ENCODE assay signal across 11 cellular contexts in genomic region chr15:94324835-94325767, GRCh38.
DNase-seq lines count a peak whose midpoint lies in the region; ATAC-seq and TF ChIP-seq lines count a peak whose summit lies in the region.
"Had no signal": no experiment of that assay in that cellular context is flagged by ENCODE, and none has a peak within 500 bp of the region (broad histone marks: within the 10 kb centered on the region; RNA-seq: fewer than 3 reads in every experiment).

No MANE protein-coding gene starts in this region.

- H3K27ac Mint-ChIP-seq in activated CD4-positive, alpha-beta T cell treated with anti-CD3 and anti-CD28 coated beads for 36 hours = no peak overlapping the region
- H3K27ac Mint-ChIP-seq in activated T-helper 1 cell treated with anti-CD3 and anti-CD28 coated beads, Interleukin-12 subunit alpha, Interleukin-12 subunit beta, Interleukin-2, Interleukin-4 antibody, amounts not matched to agents 30 ng/mL and 10 ng/mL and 1 ng/mL, durations not matched to agents 14 hours and 24 hours and 36 hours = peak overlapping the region; percentile 38
- peak overlapping the region; percentile 91 to 93 for H3K27ac Mint-ChIP-seq in natural killer cell

- peak; percentile 47 for DNase-seq in activated CD4-positive, alpha-beta T cell treated with anti-CD3 and anti-CD28 coated beads for 36 hours
- no peak for DNase-seq in activated CD4-positive, alpha-beta T cell treated with anti-CD3 and anti-CD28 coated beads for 1 hour
- DNase-seq in activated T-helper 1 cell treated with anti-CD3 and anti-CD28 coated beads, Interleukin-12 subunit alpha, Interleukin-12 subunit beta, Interleukin-2, Interleukin-4 antibody, amounts not matched to agents 30 ng/mL and 10 ng/mL and 1 ng/mL, durations not matched to agents 14 hours and 24 hours and 36 hours (ENCODE audit: low spot score) = no peak
- DNase-seq in natural killer cell (peak; percentile 73), NCI-H748 treated with DMSO at 0.1 percent for 48 hours (lab: John Stamatoyannopoulos, UW) (no peak), esophagus squamous epithelium (lab: John Stamatoyannopoulos, UW) (no peak), NOMO-1 (lab: John Stamatoyannopoulos, UW; ENCODE audit: unreplicated experiment in 2 of 2) (no peak)

- H3K9me3 Mint-ChIP-seq in activated CD4-positive, alpha-beta T cell treated with anti-CD3 and anti-CD28 coated beads for 36 hours (ENCODE audit: low read depth) = no peaks in the 10 kb centered on the region
- no peaks in the 10 kb centered on the region for H3K9me3 Mint-ChIP-seq in activated T-helper 1 cell treated with anti-CD3 and anti-CD28 coated beads, Interleukin-12 subunit alpha, Interleukin-12 subunit beta, Interleukin-2, Interleukin-4 antibody, amounts not matched to agents 30 ng/mL and 10 ng/mL and 1 ng/mL, durations not matched to agents 14 hours and 24 hours and 36 hours
- no peaks in the 10 kb centered on the region for H3K9me3 Mint-ChIP-seq in natural killer cell
- H3K9me3 Mint-ChIP-seq: activated B cell treated with CpG ODN at 0.5 μM for 24 hours had no signal

- peaks cover 4% of the 10 kb centered on the region for H3K4me1 Mint-ChIP-seq in activated CD4-positive, alpha-beta T cell treated with anti-CD3 and anti-CD28 coated beads for 36 hours
- H3K4me1 Mint-ChIP-seq in activated T-helper 1 cell treated with anti-CD3 and anti-CD28 coated beads, Interleukin-12 subunit alpha, Interleukin-12 subunit beta, Interleukin-2, Interleukin-4 antibody, amounts not matched to agents 30 ng/mL and 10 ng/mL and 1 ng/mL, durations not matched to agents 14 hours and 24 hours and 36 hours (ENCODE audit: low read depth) = peaks cover 47% of the 10 kb centered on the region
- H3K4me1 Mint-ChIP-seq in natural killer cell = peaks cover 61 to 76% of the 10 kb centered on the region in 2 donors

- H3K27ac ChIP-seq in esophagus squamous epithelium = peak overlapping the region in 2 of 4 donors; percentile 36 to 43
- H3K27ac ChIP-seq: suprapubic skin had no signal

- no peaks in the 10 kb centered on the region for H3K9me3 ChIP-seq in esophagus squamous epithelium
- H3K9me3 ChIP-seq: suprapubic skin had no signal

- no peak for TF ChIP-seq POLR2A in esophagus squamous epithelium (IDR thresholded peaks at IDR 0.05)

- peaks cover 0 to 5% (median 0%) of the 10 kb centered on the region in 3 donors for H3K36me3 ChIP-seq in esophagus squamous epithelium
- H3K36me3 ChIP-seq: suprapubic skin had no signal

- intact Hi-C loops in activated CD4-positive, alpha-beta T cell treated with anti-CD3 and anti-CD28 coated beads for 36 hours (cut with DNase I, micrococcal nuclease) = loop anchor here (1.0 to 10.0 kb wide), 6 partner anchors 53 to 1290 kb away; partner anchors contain the start of gene MCTP2 (in 2 of the 2)
- intact Hi-C loops in activated T-helper 1 cell treated with anti-CD3 and anti-CD28 coated beads, Interleukin-12 subunit alpha, Interleukin-12 subunit beta, Interleukin-2, Interleukin-4 antibody, amounts not matched to agents 30 ng/mL and 10 ng/mL and 1 ng/mL, durations not matched to agents 14 hours and 24 hours and 36 hours (cut with micrococcal nuclease) = loop anchor here (1.0 to 2.0 kb wide), 6 partner anchors 18 to 328 kb away; partner anchors contain the start of gene MCTP2
- intact Hi-C loops in natural killer cell (cut with micrococcal nuclease) = loop anchor here (1.0 to 10.0 kb wide), 6 partner anchors 20 to 330 kb away; partner anchors contain the start of gene MCTP2
- intact Hi-C loops in esophagus squamous epithelium (cut with DNase I) = loop anchor here (5.0 kb wide), 1 partner anchor 158 kb away; no protein-coding TSS in a partner anchor

- H3K36me3 Mint-ChIP-seq in activated CD4-positive, alpha-beta T cell treated with anti-CD3 and anti-CD28 coated beads for 36 hours (ENCODE audit: low read depth) = peaks cover 5% of the 10 kb centered on the region
- H3K36me3 Mint-ChIP-seq in activated T-helper 1 cell treated with anti-CD3 and anti-CD28 coated beads, Interleukin-12 subunit alpha, Interleukin-12 subunit beta, Interleukin-2, Interleukin-4 antibody, amounts not matched to agents 30 ng/mL and 10 ng/mL and 1 ng/mL, durations not matched to agents 14 hours and 24 hours and 36 hours (ENCODE audit: low read depth) = peaks cover 44% of the 10 kb centered on the region
- H3K36me3 Mint-ChIP-seq in natural killer cell = peaks cover 7% of the 10 kb centered on the region

- WGBS in esophagus squamous epithelium, 2 donors = 42 to 46% methylated on average over 14 of the region's 15 CpGs

- no peak overlapping the region for H3K4me3 Mint-ChIP-seq in activated CD4-positive, alpha-beta T cell treated with anti-CD3 and anti-CD28 coated beads for 36 hours
- no peak overlapping the region for H3K4me3 Mint-ChIP-seq in activated T-helper 1 cell treated with anti-CD3 and anti-CD28 coated beads, Interleukin-12 subunit alpha, Interleukin-12 subunit beta, Interleukin-2, Interleukin-4 antibody, amounts not matched to agents 30 ng/mL and 10 ng/mL and 1 ng/mL, durations not matched to agents 14 hours and 24 hours and 36 hours
- H3K4me3 Mint-ChIP-seq in natural killer cell = peak overlapping the region; percentile 78
- H3K4me3 Mint-ChIP-seq: activated B cell treated with CpG ODN at 0.5 μM for 24 hours had no signal

- no peaks in the 10 kb centered on the region for H3K27me3 Mint-ChIP-seq in activated CD4-positive, alpha-beta T cell treated with anti-CD3 and anti-CD28 coated beads for 36 hours
- H3K27me3 Mint-ChIP-seq in activated T-helper 1 cell treated with anti-CD3 and anti-CD28 coated beads, Interleukin-12 subunit alpha, Interleukin-12 subunit beta, Interleukin-2, Interleukin-4 antibody, amounts not matched to agents 30 ng/mL and 10 ng/mL and 1 ng/mL, durations not matched to agents 14 hours and 24 hours and 36 hours (ENCODE audit: insufficient read depth) = no peaks in the 10 kb centered on the region
- H3K27me3 Mint-ChIP-seq in natural killer cell (ENCODE audit: low read depth in 2 of 2) = no peaks in the 10 kb centered on the region
- H3K27me3 Mint-ChIP-seq: activated B cell treated with CpG ODN at 0.5 μM for 24 hours had no signal

- H3K4me3 ChIP-seq in esophagus squamous epithelium = no peak overlapping the region
- H3K4me3 ChIP-seq: lung, suprapubic skin had no signal

- H3K4me1 ChIP-seq in esophagus squamous epithelium = peaks cover 5 to 17% (median 5%) of the 10 kb centered on the region in 3 donors

- H3K27me3 ChIP-seq in esophagus squamous epithelium = no peaks in the 10 kb centered on the region
- H3K27me3 ChIP-seq: suprapubic skin had no signal

- CTCF ChIA-PET in activated CD4-positive, alpha-beta T cell treated with anti-CD3 and anti-CD28 coated beads for 36 hours (lab: Charles Lee) = interaction anchor here (0.6 to 8.9 kb wide), 21 partner anchors 9 to 1237 kb away, joined by 3 to 213 read pairs (median 5); no protein-coding TSS in a partner anchor

- POLR2A ChIA-PET in activated CD4-positive, alpha-beta T cell treated with anti-CD3 and anti-CD28 coated beads for 36 hours (lab: Charles Lee) = interaction anchor here (1.1 to 1.6 kb wide), 2 partner anchors 56 to 94 kb away, joined by 3 to 4 read pairs; partner anchors contain the start of gene MCTP2

- peak; percentile 52 for ATAC-seq in activated CD4-positive, alpha-beta T cell treated with anti-CD3 and anti-CD28 coated beads for 36 hours
- ATAC-seq in HG03521 (IDR thresholded peaks at IDR 0.05; ENCODE audit: unreplicated experiment) (peak; percentile 42), natural killer cell (peak in 2 of 3 donors; percentile 81 to 90)

- no peak for TF ChIP-seq CTCF in natural killer cell (IDR thresholded peaks at IDR 0.05)
- TF ChIP-seq CTCF in esophagus squamous epithelium (IDR thresholded peaks at IDR 0.05) = no peak

Comparison
In these comparisons a context has a peak if more than half of its experiments do, and no peak if none do; other contexts are left out.
1. DNase-seq: peak in activated CD4-positive, alpha-beta T cell treated with anti-CD3 and anti-CD28 coated beads for 36 hours (single experiment) and natural killer cell (single experiment); none in activated CD4-positive, alpha-beta T cell treated with anti-CD3 and anti-CD28 coated beads for 1 hour (single experiment), activated T-helper 1 cell treated with anti-CD3 and anti-CD28 coated beads, Interleukin-12 subunit alpha, Interleukin-12 subunit beta, Interleukin-2, Interleukin-4 antibody, amounts not matched to agents 30 ng/mL and 10 ng/mL and 1 ng/mL, durations not matched to agents 14 hours and 24 hours and 36 hours (single experiment), NCI-H748 treated with DMSO at 0.1 percent for 48 hours (single experiment), esophagus squamous epithelium (single experiment) and NOMO-1 (0 of 2).
2. Peak in every context shown above with its lines, with median percentiles within 50 percentile points of each other: ATAC-seq.